Comparison of ENCODE assay signal across 1 cellular context in the genomic region with DNA sequence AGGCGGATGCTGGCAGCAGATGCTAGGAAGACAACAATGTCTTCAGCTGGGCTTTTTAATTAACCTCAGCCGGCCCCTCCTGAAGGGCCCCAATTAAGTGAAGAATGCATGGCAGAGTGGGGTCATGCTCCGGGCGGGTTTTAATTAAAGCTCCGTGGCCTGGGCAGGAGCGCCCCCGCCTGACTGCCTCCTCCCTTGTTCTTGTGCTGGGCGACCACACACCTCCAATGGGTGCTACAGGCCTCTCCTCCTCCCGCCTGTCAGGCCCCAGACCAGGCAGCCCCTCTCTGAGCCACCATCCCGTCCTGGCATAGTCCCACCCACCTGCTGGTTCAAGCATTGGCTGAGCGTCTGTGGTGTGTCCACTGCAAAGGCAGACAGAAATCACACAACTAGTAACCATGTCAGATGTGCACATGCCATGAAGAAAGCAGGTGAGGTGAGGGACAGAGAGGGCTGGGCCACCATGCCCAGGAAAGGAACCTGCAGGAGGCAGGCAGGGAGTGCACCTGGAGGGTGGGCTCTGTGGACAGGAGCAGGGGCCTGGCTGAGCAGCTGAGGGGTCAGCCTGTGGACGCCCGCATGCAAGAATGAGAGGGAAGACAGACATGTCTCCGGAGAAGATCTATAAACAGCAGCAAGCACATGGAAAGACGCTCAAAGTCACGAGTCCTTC.
TF ChIP-seq lines count a peak whose summit lies in the region.

No MANE protein-coding gene starts in this region.

TF ChIP-seq in K562, 482 proteins besides CTCF, POLR2A, EP300 and RAD21:
- TF ChIP-seq STAG1 (CRISPR knock-in tag; IDR thresholded peaks at IDR 0.05; ENCODE audit: borderline replicate concordance) (peak; percentile 13; the same call in 1 of the 2 replicates), SNIP1 (IDR thresholded peaks at IDR 0.05; ENCODE audit: low read depth) (no peak), HDAC6 (IDR thresholded peaks at IDR 0.05; ENCODE audit: low read depth, low read length) (no peak), SMC3 (conservative IDR thresholded peaks at IDR 0.05; ENCODE audit: insufficient read depth, low read depth, low read length) (peak; percentile 35; the same call in 1 of the 2 replicates), CC2D1A (IDR thresholded peaks at IDR 0.05) (0 out of 2 replicates have a peak, but pooled peaks have one; percentile 14), HMGN3 (IDR thresholded peaks at IDR 0.05; ENCODE audit: borderline replicate concordance, extremely low read depth, insufficient read length, low read depth, low read length) (peak; percentile 37)
